Comparison of ENCODE assay signal across 8 cellular contexts in genomic region chr2:235026649-235027557, GRCh38.
DNase-seq lines count a peak whose midpoint lies in the region; ATAC-seq and TF ChIP-seq lines count a peak whose summit lies in the region.

No MANE protein-coding gene starts in this region.

- H3K27me3 ChIP-seq in osteoblast (ENCODE audit: insufficient read depth, low read length): no peaks in the 10 kb centered on the region

- peak overlapping the region; percentile 32 for H3K4me3 ChIP-seq in epithelial cell of esophagus (ENCODE audit: low read length)
- H3K4me3 ChIP-seq in osteoblast (ENCODE audit: insufficient read depth, low read length): no peak overlapping the region

- H3K36me3 ChIP-seq in osteoblast (ENCODE audit: insufficient read depth, low read length): peaks cover 4% of the 10 kb centered on the region

- peaks cover 59% of the 10 kb centered on the region for H4K20me1 ChIP-seq in osteoblast (ENCODE audit: insufficient read depth, low read length)

- TF ChIP-seq CTCF in epithelial cell of esophagus (IDR thresholded peaks at IDR 0.05; ENCODE audit: insufficient read depth, low read depth, low read length, missing control alignments) (no peak), osteoblast (IDR thresholded peaks at IDR 0.05; ENCODE audit: extremely low read depth, low read depth, low read length) (no peak)

- peaks cover 93% of the 10 kb centered on the region for H3K79me2 ChIP-seq in osteoblast (ENCODE audit: insufficient read depth, low read length)

- no peak for ATAC-seq in HG03025 (IDR thresholded peaks at IDR 0.05; ENCODE audit: low FRiP score, unreplicated experiment)
- ATAC-seq in HG02763 (IDR thresholded peaks at IDR 0.05; ENCODE audit: unreplicated experiment): no peak

- H2AFZ ChIP-seq in osteoblast (ENCODE audit: low read length): no peak overlapping the region

- peaks cover 65% of the 10 kb centered on the region for H3K4me1 ChIP-seq in osteoblast (ENCODE audit: insufficient read depth, low read length)

- DNase-seq in DMS79 treated with DMSO at 0.1 percent for 48 hours (lab: John Stamatoyannopoulos, UW) (peak; percentile 53), NCI-H446 (lab: John Stamatoyannopoulos, UW) (peak; percentile 90 to 95), epithelial cell of esophagus (ENCODE audit: low read depth) (peak; percentile 100), osteoblast (ENCODE audit: insufficient read length, low spot score, missing footprints) (peak; percentile 65), GM19238 (ENCODE audit: insufficient read length, low spot score) (no peak), NCI-H1048 (lab: John Stamatoyannopoulos, UW) (no peak)

- no peaks in the 10 kb centered on the region for H3K9me3 ChIP-seq in osteoblast (ENCODE audit: low read depth, low read length)

- peak overlapping the region; percentile 75 for H3K27ac ChIP-seq in osteoblast (ENCODE audit: low read depth, low read length)

- H3K4me2 ChIP-seq in osteoblast (ENCODE audit: insufficient read depth, low read length): peak overlapping the region; percentile 61

Comparison
In these comparisons a context has a peak if more than half of its experiments do, and no peak if none do; other contexts are left out.
1. DNase-seq: peak in DMS79 treated with DMSO at 0.1 percent for 48 hours (single experiment), NCI-H446 (2 of 2), epithelial cell of esophagus (single experiment) and osteoblast (single experiment); none in GM19238 (single experiment) and NCI-H1048 (single experiment).